1 cellular context compared by ENCODE assay signal in the genomic region with DNA sequence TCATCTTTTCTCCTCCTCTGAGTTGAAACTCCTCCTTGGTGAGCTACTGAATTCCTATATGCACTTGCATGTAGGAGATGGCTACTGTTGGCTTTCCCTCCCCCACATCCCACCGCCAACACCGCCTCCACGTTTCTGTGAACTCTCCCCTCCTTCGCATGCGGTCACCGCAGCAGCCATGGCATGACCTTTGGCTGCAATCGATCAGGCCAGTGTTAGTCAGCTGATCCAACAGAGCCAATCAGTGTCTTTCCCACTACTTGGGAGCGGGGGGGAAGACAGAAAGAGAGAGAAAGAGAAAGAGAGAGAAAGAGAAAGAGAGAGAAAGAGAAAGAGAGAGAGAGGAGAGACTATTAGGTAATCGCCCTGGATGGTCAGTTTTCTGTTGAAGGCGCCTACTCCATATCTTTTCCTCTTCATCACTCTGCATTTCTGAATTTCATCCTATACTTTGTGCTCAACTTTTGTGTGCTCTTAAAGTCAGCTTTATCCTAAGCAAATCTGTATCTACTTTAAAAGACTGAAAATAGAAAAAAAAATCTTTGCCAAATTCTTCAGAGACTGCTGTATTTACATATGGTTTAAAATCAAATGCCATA.
A peak's percentile ranks its signal among the peaks of the same experiment; 100 is the strongest.
TF ChIP-seq lines count a peak whose summit lies in the region.

No MANE protein-coding gene starts in this region.

TF ChIP-seq in HepG2, 621 proteins besides CTCF, POLR2A, EP300 and RAD21 (continued from another document and continues in another):
- no peak for TF ChIP-seq E2F2 (CRISPR knock-in tag; IDR thresholded peaks at IDR 0.05; ENCODE audit: borderline replicate concordance)
- TF ChIP-seq, protein P1, sequence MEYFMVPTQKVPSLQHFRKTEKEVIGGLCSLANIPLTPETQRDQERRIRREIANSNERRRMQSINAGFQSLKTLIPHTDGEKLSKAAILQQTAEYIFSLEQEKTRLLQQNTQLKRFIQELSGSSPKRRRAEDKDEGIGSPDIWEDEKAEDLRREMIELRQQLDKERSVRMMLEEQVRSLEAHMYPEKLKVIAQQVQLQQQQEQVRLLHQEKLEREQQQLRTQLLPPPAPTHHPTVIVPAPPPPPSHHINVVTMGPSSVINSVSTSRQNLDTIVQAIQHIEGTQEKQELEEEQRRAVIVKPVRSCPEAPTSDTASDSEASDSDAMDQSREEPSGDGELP (IDR thresholded peaks at IDR 0.05; ENCODE audit: borderline replicate concordance, low read depth): peak; percentile 70; the same call in 1 of the 2 replicates
- peak; percentile 26; the same call in 1 of the 2 replicates for TF ChIP-seq ZNF768 (CRISPR knock-in tag; IDR thresholded peaks at IDR 0.05)
- peak; percentile 94; the same call in 1 of the 2 replicates for TF ChIP-seq ZNF451 (CRISPR knock-in tag; IDR thresholded peaks at IDR 0.05)
- peak; percentile 45; the same call in 1 of the 2 replicates for TF ChIP-seq HMG20A (CRISPR knock-in tag; IDR thresholded peaks at IDR 0.05; ENCODE audit: borderline replicate concordance)
- no peak for TF ChIP-seq KLF13 (CRISPR knock-in tag; IDR thresholded peaks at IDR 0.05)
- TF ChIP-seq TCF12 (IDR thresholded peaks at IDR 0.05): no peak
- TF ChIP-seq TCF12 (CRISPR knock-in tag; IDR thresholded peaks at IDR 0.05): peak; percentile 73; the same call in 1 of the 2 replicates
- no peak for TF ChIP-seq ZNF83 (CRISPR knock-in tag; IDR thresholded peaks at IDR 0.05; ENCODE audit: borderline replicate concordance)
- peak; percentile 97 for TF ChIP-seq ZNF281 (CRISPR knock-in tag; IDR thresholded peaks at IDR 0.05; ENCODE audit: borderline replicate concordance)
- no peak for TF ChIP-seq ZNF713 (CRISPR knock-in tag; IDR thresholded peaks at IDR 0.05)
- no peak for TF ChIP-seq ZNF468 (CRISPR knock-in tag; IDR thresholded peaks at IDR 0.05)
- peak; percentile 96 for TF ChIP-seq HNF4G (IDR thresholded peaks at IDR 0.05; ENCODE audit: borderline replicate concordance, low read depth, low read length)
- peak; percentile 87 for TF ChIP-seq HNF4G (CRISPR knock-in tag; IDR thresholded peaks at IDR 0.05; ENCODE audit: borderline replicate concordance, low read depth)
- TF ChIP-seq, protein P2, sequence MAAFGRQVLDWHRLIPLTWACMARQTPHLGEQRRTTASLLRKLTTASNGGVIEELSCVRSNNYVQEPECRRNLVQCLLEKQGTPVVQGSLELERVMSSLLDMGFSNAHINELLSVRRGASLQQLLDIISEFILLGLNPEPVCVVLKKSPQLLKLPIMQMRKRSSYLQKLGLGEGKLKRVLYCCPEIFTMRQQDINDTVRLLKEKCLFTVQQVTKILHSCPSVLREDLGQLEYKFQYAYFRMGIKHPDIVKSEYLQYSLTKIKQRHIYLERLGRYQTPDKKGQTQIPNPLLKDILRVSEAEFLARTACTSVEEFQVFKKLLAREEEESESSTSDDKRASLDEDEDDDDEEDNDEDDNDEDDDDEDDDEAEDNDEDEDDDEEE (CRISPR knock-in tag; IDR thresholded peaks at IDR 0.05): peak; percentile 54; the same call in 1 of the 2 replicates
- TF ChIP-seq, protein P3, sequence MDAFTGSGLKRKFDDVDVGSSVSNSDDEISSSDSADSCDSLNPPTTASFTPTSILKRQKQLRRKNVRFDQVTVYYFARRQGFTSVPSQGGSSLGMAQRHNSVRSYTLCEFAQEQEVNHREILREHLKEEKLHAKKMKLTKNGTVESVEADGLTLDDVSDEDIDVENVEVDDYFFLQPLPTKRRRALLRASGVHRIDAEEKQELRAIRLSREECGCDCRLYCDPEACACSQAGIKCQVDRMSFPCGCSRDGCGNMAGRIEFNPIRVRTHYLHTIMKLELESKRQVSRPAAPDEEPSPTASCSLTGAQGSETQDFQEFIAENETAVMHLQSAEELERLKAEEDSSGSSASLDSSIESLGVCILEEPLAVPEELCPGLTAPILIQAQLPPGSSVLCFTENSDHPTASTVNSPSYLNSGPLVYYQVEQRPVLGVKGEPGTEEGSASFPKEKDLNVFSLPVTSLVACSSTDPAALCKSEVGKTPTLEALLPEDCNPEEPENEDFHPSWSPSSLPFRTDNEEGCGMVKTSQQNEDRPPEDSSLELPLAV (CRISPR knock-in tag; conservative IDR thresholded peaks at IDR 0.05; ENCODE audit: low read depth): no peak; the same call in 1 of the 2 replicates
- TF ChIP-seq MTA1 (CRISPR knock-in tag; IDR thresholded peaks at IDR 0.05; ENCODE audit: borderline replicate concordance): peak; percentile 98
- no peak for TF ChIP-seq HNRNPUL1 (IDR thresholded peaks at IDR 0.05; ENCODE audit: low read depth, low read length)
- peak; percentile 58; the same call in 1 of the 2 replicates for TF ChIP-seq ARID4A (CRISPR knock-in tag; IDR thresholded peaks at IDR 0.05; ENCODE audit: borderline replicate concordance)
- peak; percentile 96 for TF ChIP-seq ZC3H13 (CRISPR knock-in tag; IDR thresholded peaks at IDR 0.05)
- TF ChIP-seq HDAC1 (CRISPR knock-in tag; IDR thresholded peaks at IDR 0.05): peak; percentile 84
- TF ChIP-seq ATM (IDR thresholded peaks at IDR 0.05; ENCODE audit: borderline replicate concordance): no peak
- TF ChIP-seq ZNF672 (CRISPR knock-in tag; IDR thresholded peaks at IDR 0.05): 0 out of 2 replicates have a peak, but pooled peaks have one; percentile 79
- TF ChIP-seq SNAPC4 (CRISPR knock-in tag; IDR thresholded peaks at IDR 0.05): 0 out of 2 replicates have a peak, but pooled peaks have one; percentile 59
- TF ChIP-seq ZBTB37 (CRISPR knock-in tag; IDR thresholded peaks at IDR 0.05): peak; percentile 73
- TF ChIP-seq ZNF670 (CRISPR knock-in tag; IDR thresholded peaks at IDR 0.05; ENCODE audit: borderline replicate concordance): peak; percentile 90; the same call in 1 of the 2 replicates
- TF ChIP-seq ZNF577 (CRISPR knock-in tag; IDR thresholded peaks at IDR 0.05; ENCODE audit: borderline replicate concordance, low read depth): no peak
- no peak for TF ChIP-seq ZKSCAN1 (IDR thresholded peaks at IDR 0.05; ENCODE audit: low read length)
- peak; percentile 85 for TF ChIP-seq ZNF792 (CRISPR knock-in tag; IDR thresholded peaks at IDR 0.05)
- TF ChIP-seq ARNTL (CRISPR knock-in tag; IDR thresholded peaks at IDR 0.05): peak; percentile 95
- no peak for TF ChIP-seq KDM1A (CRISPR knock-in tag; IDR thresholded peaks at IDR 0.05)
- TF ChIP-seq, protein P4, sequence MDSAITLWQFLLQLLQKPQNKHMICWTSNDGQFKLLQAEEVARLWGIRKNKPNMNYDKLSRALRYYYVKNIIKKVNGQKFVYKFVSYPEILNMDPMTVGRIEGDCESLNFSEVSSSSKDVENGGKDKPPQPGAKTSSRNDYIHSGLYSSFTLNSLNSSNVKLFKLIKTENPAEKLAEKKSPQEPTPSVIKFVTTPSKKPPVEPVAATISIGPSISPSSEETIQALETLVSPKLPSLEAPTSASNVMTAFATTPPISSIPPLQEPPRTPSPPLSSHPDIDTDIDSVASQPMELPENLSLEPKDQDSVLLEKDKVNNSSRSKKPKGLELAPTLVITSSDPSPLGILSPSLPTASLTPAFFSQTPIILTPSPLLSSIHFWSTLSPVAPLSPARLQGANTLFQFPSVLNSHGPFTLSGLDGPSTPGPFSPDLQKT (CRISPR knock-in tag; IDR thresholded peaks at IDR 0.05; ENCODE audit: borderline replicate concordance): no peak
- TF ChIP-seq ZSCAN20 (CRISPR knock-in tag; IDR thresholded peaks at IDR 0.05; ENCODE audit: borderline replicate concordance): no peak
